In the genomic region with DNA sequence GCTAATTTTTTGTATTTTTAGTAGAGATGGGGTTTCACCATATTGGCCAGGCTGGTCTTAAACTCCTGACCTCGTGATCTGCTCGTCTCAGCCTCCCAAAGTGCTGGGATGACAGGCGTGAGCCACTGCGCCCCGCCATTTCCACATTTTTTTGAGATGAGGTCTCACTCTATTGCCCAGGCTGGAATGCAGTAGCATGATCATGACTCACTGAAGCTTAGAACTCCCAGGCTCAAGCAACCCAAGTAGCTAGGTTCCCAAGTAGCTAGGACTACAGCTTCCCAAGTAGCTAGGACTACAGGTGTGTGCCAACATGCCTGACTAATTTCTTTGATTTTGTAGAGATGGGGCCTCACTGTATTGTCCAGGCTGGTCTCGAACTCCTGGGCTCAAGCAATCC, we compare ENCODE assay signal across 1 cellular context.
A peak's percentile ranks its signal among the peaks of the same experiment; 100 is the strongest.
TF ChIP-seq lines count a peak whose summit lies in the region.

No MANE protein-coding gene starts in this region.

TF ChIP-seq in HEK293, 187 proteins besides CTCF, POLR2A, EP300 and RAD21 (continued from another document):
- TF ChIP-seq OSR2 (tag by site-specific recombination; IDR thresholded peaks at IDR 0.05) (peak; percentile 80), SP3 (tag by site-specific recombination; IDR thresholded peaks at IDR 0.05) (0 out of 2 replicates have a peak, but pooled peaks have one; percentile 15), ZNF366 (tag by site-specific recombination; conservative IDR thresholded peaks at IDR 0.05) (0 out of 2 replicates have a peak, but pooled peaks have one; percentile 26), SCRT2 (tag by site-specific recombination; IDR thresholded peaks at IDR 0.05) (peak; percentile 54), ZFP37 (tag by site-specific recombination; IDR thresholded peaks at IDR 0.05) (peak; percentile 30; the same call in 1 of the 2 replicates), SP7 (tag by site-specific recombination; IDR thresholded peaks at IDR 0.05) (peak; percentile 45; the same call in 1 of the 2 replicates)
